1 cellular context compared by ENCODE assay signal in the genomic region with DNA sequence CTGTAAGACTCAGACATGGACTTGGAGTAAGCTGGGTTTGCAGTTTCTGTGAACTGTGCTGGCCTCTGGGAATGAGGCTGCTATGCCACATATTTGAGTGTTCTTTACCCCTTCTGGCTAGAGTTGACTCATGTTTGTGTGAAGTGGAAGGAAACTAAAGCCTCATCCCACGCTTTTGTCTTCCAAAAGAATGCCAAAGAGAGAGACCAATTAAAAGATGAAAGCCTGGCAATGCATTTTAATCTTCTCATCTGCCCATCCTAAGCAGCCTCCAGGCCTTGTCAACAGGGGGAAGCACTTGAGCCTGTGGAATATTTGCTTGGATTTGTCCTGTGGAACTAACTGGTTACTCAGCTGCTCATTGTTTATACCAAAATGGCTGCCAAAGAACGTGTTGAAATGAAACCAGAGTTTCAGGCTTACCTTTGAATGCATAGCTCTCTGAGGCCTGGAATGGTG.
TF ChIP-seq lines count a peak whose summit lies in the region.

No MANE protein-coding gene starts in this region.

TF ChIP-seq in HepG2, 621 proteins besides CTCF, POLR2A, EP300 and RAD21 (continued from another document):
- TF ChIP-seq TBX2 (CRISPR knock-in tag; IDR thresholded peaks at IDR 0.05; ENCODE audit: borderline replicate concordance) (no peak), ARHGAP35 (CRISPR knock-in tag; IDR thresholded peaks at IDR 0.05; ENCODE audit: borderline replicate concordance) (no peak), TEAD3 (CRISPR knock-in tag; optimal IDR thresholded peaks at IDR 0.05; ENCODE audit: borderline replicate concordance) (no peak), YY1 (IDR thresholded peaks at IDR 0.05; ENCODE audit: insufficient read depth, insufficient replicate concordance, low read depth, low read length) (peak; percentile 52), ZMYM4 (CRISPR knock-in tag; IDR thresholded peaks at IDR 0.05) (peak; percentile 45; the same call in 1 of the 2 replicates)
